Comparison of ENCODE assay signal across 36 cellular contexts in the genomic region with DNA sequence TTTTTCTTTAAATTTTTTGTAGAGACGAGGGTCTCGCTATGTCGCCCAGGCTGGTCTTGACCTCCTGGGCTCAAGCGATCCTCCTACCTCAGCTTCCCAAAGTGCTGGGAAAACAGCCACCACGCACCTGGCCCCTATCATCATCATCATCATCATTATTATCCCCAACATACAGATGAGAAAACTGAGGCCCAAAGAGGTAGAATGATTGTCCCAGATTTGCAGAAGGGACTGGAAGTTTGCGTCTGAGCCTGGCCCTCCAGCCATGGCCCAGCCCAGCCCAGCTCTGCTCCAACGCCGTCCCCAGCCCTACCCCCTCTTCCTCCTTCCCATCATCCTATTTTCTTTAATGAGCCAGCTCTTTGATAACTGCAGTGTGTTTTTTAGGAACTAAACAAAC. TPM values are rescaled to one million over a fixed set of nuclear protein-coding genes. Genes with fewer than 3 reads are reported as not detected.
"Had no signal": no experiment of that assay in that cellular context is flagged by ENCODE, and none has a peak within 500 bp of the region (broad histone marks: within the 10 kb centered on the region; RNA-seq: fewer than 3 reads in every experiment).

No MANE protein-coding gene starts in this region.

- H3K9me3 ChIP-seq: MG63 had no signal

- H3K27me3 ChIP-seq: MG63 had no signal

- DNase-seq: Kasumi-1, MG63, MM.1S, MV-4-11, NCI-H1048, NCI-H1092, NCI-H1092 treated with DMSO at 0.1 percent for 48 hours, NCI-H1105, NCI-H1105 treated with DMSO at 0.1 percent for 48 hours, NCI-H1417, NCI-H1417 treated with DMSO at 0.1 percent for 48 hours, NCI-H1436, NCI-H1436 treated with DMSO at 0.1 percent for 48 hours, NCI-H146, NCI-H1694, NCI-H1694 treated with DMSO at 0.1 percent for 48 hours, NCI-H187, NCI-H187 treated with DMSO at 0.1 percent for 48 hours, NCI-H1930, NCI-H2029, NCI-H2029 treated with DMSO at 0.1 percent for 48 hours, NCI-H2081, NCI-H2081 treated with DMSO at 0.1 percent for 48 hours, NCI-H2107, NCI-H2171, NCI-H2171 treated with DMSO at 0.1 percent for 48 hours, NCI-H2227 treated with DMSO at 0.1 percent for 48 hours, NCI-H226, NCI-H345, NCI-H446, NCI-H446 treated with DMSO at 0.1 percent for 48 hours, NCI-H510A, NCI-H510A treated with DMSO at 0.1 percent for 48 hours, NCI-H524 had no signal

- H3K36me3 ChIP-seq: MG63 had no signal

- H3K4me3 ChIP-seq: MG63 had no signal

RNA-seq across cellular contexts. Expression of gene TMEM130, which starts 34.9 kb away (rescaled TPM):
- total RNA-seq: MCF 10A, NCI-H460 had no signal
